ENCODE assay signal across 9 cellular contexts in genomic region chr5:1763548-1763911, GRCh38. TPM values are rescaled to one million over a fixed set of nuclear protein-coding genes. Genes with fewer than 3 reads are reported as not detected.
DNase-seq lines count a peak whose midpoint lies in the region; ATAC-seq and TF ChIP-seq lines count a peak whose summit lies in the region.
"Had no signal": no experiment of that assay in that cellular context is flagged by ENCODE, and none has a peak within 500 bp of the region (broad histone marks: within the 10 kb centered on the region; RNA-seq: fewer than 3 reads in every experiment).

No MANE protein-coding gene starts in this region.

- no peak overlapping the region for H3K4me3 Mint-ChIP-seq in CD4-positive, alpha-beta T cell
- H3K4me3 Mint-ChIP-seq: T-cell had no signal

- H3K4me1 ChIP-seq in tibial nerve, result no peaks in the 10 kb centered on the region

- H3K27me3 Mint-ChIP-seq in CD4-positive, alpha-beta T cell, result peaks cover 22% of the 10 kb centered on the region

- peak in 7 of 10 experiments; percentile 12 to 37 (median 29) for DNase-seq in CD4-positive, alpha-beta T cell
- DNase-seq in GOT3 (lab: John Stamatoyannopoulos, UW) (peak; percentile 23), choroid plexus epithelial cell (ENCODE audit: low read depth) (peak; percentile 89), left kidney (ENCODE audit: low read depth, low spot score) (peak; percentile 76), tibial nerve (ENCODE audit: low spot score in 2 of 2) (peak; percentile 11 to 38), NCI-H2029 (lab: John Stamatoyannopoulos, UW) (no peak), SK-N-DZ (ENCODE audit: low spot score) (no peak)

- no peaks in the 10 kb centered on the region for H3K36me3 Mint-ChIP-seq in CD4-positive, alpha-beta T cell (ENCODE audit: low read depth)
- H3K36me3 Mint-ChIP-seq: T-cell had no signal

- H3K27me3 ChIP-seq in CD4-positive, alpha-beta T cell (ENCODE audit: control insufficient read depth, insufficient read depth, low read length), result no peaks in the 10 kb centered on the region
- H3K27me3 ChIP-seq in tibial nerve, result peaks cover 0 to 25% of the 10 kb centered on the region in 2 donors

- no peaks in the 10 kb centered on the region for H3K36me3 ChIP-seq in tibial nerve

- H3K9me3 ChIP-seq in CD4-positive, alpha-beta T cell (ENCODE audit: control insufficient read depth, low read length), result peaks cover under 1% of the 10 kb centered on the region
- no peaks in the 10 kb centered on the region for H3K9me3 ChIP-seq in tibial nerve

- POLR2A ChIA-PET in CD4-positive, alpha-beta T cell (lab: Charles Lee), result interaction anchor here (1.4 kb wide), 1 partner anchor 29 kb away, joined by 5 read pairs; no protein-coding TSS in a partner anchor

- H3K27ac Mint-ChIP-seq in CD4-positive, alpha-beta T cell, result no peak overlapping the region
- H3K27ac Mint-ChIP-seq: T-cell had no signal

- no peak overlapping the region for H3K27ac ChIP-seq in CD4-positive, alpha-beta T cell (ENCODE audit: low read depth, low read length)
- no peak overlapping the region for H3K27ac ChIP-seq in tibial nerve

- peak; percentile 69 for TF ChIP-seq CTCF in CD4-positive, alpha-beta T cell (IDR thresholded peaks at IDR 0.05)
- TF ChIP-seq CTCF in choroid plexus epithelial cell (conservative IDR thresholded peaks at IDR 0.05; ENCODE audit: low read depth, low read length), result peak; percentile 98
- peak in 4 of 5 experiments; percentile 25 to 33 (median 30) for TF ChIP-seq CTCF in tibial nerve (IDR thresholded peaks at IDR 0.05)

- H3K4me1 Mint-ChIP-seq in CD4-positive, alpha-beta T cell (ENCODE audit: low read depth), result no peaks in the 10 kb centered on the region
- H3K4me1 Mint-ChIP-seq: T-cell had no signal

- 23 to 30% methylated on average over 15 of the region's 15 CpGs for WGBS in tibial nerve, 2 donors

- TF ChIP-seq EP300 in tibial nerve (IDR thresholded peaks at IDR 0.05), result no peak

- H3K4me3 ChIP-seq in choroid plexus epithelial cell (ENCODE audit: low read depth, low read length) (no peak overlapping the region), tibial nerve (no peak overlapping the region)

- peak; percentile 32 for ATAC-seq in CD4-positive, alpha-beta T cell (ENCODE audit: poor library complexity)
- ATAC-seq in SK-N-SH treated with all-trans-retinoic acid at 6 μM for 48 hours, result peak; percentile 96
- ATAC-seq: T-cell had no signal

- CTCF ChIA-PET in CD4-positive, alpha-beta T cell (lab: Charles Lee), result no interaction called here

- no peaks in the 10 kb centered on the region for H3K9me3 Mint-ChIP-seq in CD4-positive, alpha-beta T cell

- TF ChIP-seq POLR2A in tibial nerve (IDR thresholded peaks at IDR 0.05), result no peak

- intact Hi-C loops in CD4-positive, alpha-beta T cell (cut with DNase I, micrococcal nuclease), result loop anchor here (1.0 to 5.0 kb wide), 2 partner anchors 254 to 275 kb away; no protein-coding TSS in a partner anchor

TF ChIP-seq in SK-N-SH treated with all-trans-retinoic acid at 6 μM for 48 hours, 23 proteins besides CTCF, POLR2A, EP300 and RAD21:
- TF ChIP-seq OSR1 (CRISPR knock-in tag; IDR thresholded peaks at IDR 0.05), result no peak
- no peak for TF ChIP-seq ZFP3 (CRISPR knock-in tag; IDR thresholded peaks at IDR 0.05)
- TF ChIP-seq ZNF8 (CRISPR knock-in tag; IDR thresholded peaks at IDR 0.05), result no peak
- no peak for TF ChIP-seq BACH2 (CRISPR knock-in tag; IDR thresholded peaks at IDR 0.05; ENCODE audit: borderline replicate concordance)
- no peak for TF ChIP-seq ZC3H10 (CRISPR knock-in tag; IDR thresholded peaks at IDR 0.05)
- TF ChIP-seq ARNTL (CRISPR knock-in tag; IDR thresholded peaks at IDR 0.05; ENCODE audit: borderline replicate concordance, low read depth), result no peak
- TF ChIP-seq CSRNP3 (CRISPR knock-in tag; IDR thresholded peaks at IDR 0.05), result no peak
- TF ChIP-seq ZNF565 (CRISPR knock-in tag; conservative IDR thresholded peaks at IDR 0.05; ENCODE audit: low read depth), result no peak
- TF ChIP-seq ISL1 (CRISPR knock-in tag; IDR thresholded peaks at IDR 0.05), result no peak
- no peak for TF ChIP-seq TOX (CRISPR knock-in tag; IDR thresholded peaks at IDR 0.05; ENCODE audit: borderline replicate concordance)
- TF ChIP-seq PPARA (CRISPR knock-in tag; IDR thresholded peaks at IDR 0.05; ENCODE audit: borderline replicate concordance), result no peak
- TF ChIP-seq POU6F1 (CRISPR knock-in tag; IDR thresholded peaks at IDR 0.05; ENCODE audit: borderline replicate concordance, low read depth), result no peak
- TF ChIP-seq PATZ1 (CRISPR knock-in tag; IDR thresholded peaks at IDR 0.05; ENCODE audit: borderline replicate concordance), result no peak
- no peak for TF ChIP-seq ZNF70 (CRISPR knock-in tag; IDR thresholded peaks at IDR 0.05)
- no peak for TF ChIP-seq CREB5 (CRISPR knock-in tag; IDR thresholded peaks at IDR 0.05; ENCODE audit: low read depth)

RNA-seq across cellular contexts. Expression of gene MRPL36, which starts 36.1 kb away (rescaled TPM):
- 10 to 100 TPM; 14.3 to 18.2 TPM for total RNA-seq in CD4-positive, alpha-beta T cell
- 10 to 100 TPM; 18.2 to 54.0 (median 27.8) TPM for total RNA-seq in tibial nerve
- polyA plus RNA-seq in SK-N-DZ (2014; cell fraction: cytosol; rRNA removed), result 34.0 and 40.7 TPM in 2 replicates
- 30.7 and 33.6 TPM in 2 replicates for polyA plus RNA-seq in SK-N-DZ (2014; cell fraction: nucleus; rRNA removed)

RNA-seq across cellular contexts. Expression of gene NDUFS6, which starts 37.7 kb away (rescaled TPM):
- 10 to 100 TPM; 13.1 to 17.5 TPM for total RNA-seq in CD4-positive, alpha-beta T cell
- total RNA-seq in tibial nerve, result 10 to 100 TPM; 28.2 to 62.0 (median 40.3) TPM
- 41.2 and 51.3 TPM in 2 replicates for polyA plus RNA-seq in SK-N-DZ (2014; cell fraction: cytosol; rRNA removed)
- 38.4 and 60.3 TPM in 2 replicates for polyA plus RNA-seq in SK-N-DZ (2014; cell fraction: nucleus; rRNA removed)

Comparison
In these comparisons a context has a peak if more than half of its experiments do, and no peak if none do; other contexts are left out.
1. DNase-seq: peak in CD4-positive, alpha-beta T cell (7 of 10), GOT3 (single experiment), choroid plexus epithelial cell (single experiment), left kidney (single experiment) and tibial nerve (2 of 2); none in NCI-H2029 (single experiment) and SK-N-DZ (single experiment).
2. CTCF ChIP-seq: peak in every context shown above with its lines; median percentile 98 in choroid plexus epithelial cell; 69 in CD4-positive, alpha-beta T cell; 30 in tibial nerve.